ENCODE assay signal across 3 cellular contexts in the genomic region with DNA sequence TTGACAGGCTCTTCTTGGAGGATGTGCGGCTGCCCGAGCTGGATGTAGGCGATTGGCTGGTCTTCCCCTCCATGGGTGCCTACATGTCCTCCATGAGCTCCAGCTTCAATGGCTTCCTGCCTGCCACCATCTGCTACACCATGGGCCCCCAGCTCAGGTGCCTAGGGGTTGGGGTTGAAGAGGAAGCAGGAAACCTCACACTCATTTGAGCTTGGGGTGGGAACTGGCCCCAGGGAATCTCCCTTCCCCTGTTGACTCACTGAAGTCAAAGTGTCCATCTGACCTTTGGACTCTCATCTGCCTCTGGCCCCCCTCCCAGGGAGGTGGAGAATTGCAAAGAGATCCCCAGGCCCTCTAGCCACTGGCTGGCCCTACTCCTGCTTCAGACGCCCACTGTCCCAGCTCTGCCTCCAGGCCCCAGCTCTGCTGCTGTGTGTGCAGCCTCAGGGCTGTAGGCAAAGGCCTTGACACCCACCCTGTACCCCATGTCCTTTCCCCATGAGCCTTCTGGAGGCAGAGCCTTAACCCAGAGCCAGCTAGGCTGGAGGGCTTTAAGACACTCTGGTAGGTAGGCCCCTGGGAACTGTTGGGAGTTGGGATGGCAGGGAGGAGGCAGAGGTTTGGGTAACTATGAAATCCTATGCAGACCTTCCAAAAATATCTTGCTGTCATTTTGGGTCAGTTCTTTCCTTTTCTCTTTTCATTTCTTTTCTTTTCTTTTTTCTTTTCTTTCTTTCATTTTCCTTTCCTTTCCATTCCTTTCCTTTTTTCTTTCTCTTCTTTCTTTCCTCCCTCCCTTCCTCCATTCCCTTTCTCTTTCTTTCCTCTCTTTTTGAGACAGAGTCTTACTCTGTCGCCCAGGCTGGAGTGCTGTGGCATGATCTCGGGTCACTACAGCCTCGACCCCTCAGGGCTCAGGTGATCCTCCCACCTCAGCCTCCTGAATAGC.
TF ChIP-seq lines count a peak whose summit lies in the region.

No MANE protein-coding gene starts in this region.

TF ChIP-seq in IMR-90, 13 proteins besides CTCF, POLR2A, EP300 and RAD21 (continued from another document):
- no peak for TF ChIP-seq RCOR1 (IDR thresholded peaks at IDR 0.05; ENCODE audit: insufficient replicate concordance, low read length)
- TF ChIP-seq SMC3 (IDR thresholded peaks at IDR 0.05; ENCODE audit: low read depth, low read length) = no peak

TF ChIP-seq in liver, 16 proteins besides CTCF, POLR2A, EP300 and RAD21 (continued from another document):
- TF ChIP-seq FOXA1 (IDR thresholded peaks at IDR 0.05) = peak; percentile 78
- TF ChIP-seq ZBTB33 (IDR thresholded peaks at IDR 0.05) = no peak
- TF ChIP-seq, protein P1, sequence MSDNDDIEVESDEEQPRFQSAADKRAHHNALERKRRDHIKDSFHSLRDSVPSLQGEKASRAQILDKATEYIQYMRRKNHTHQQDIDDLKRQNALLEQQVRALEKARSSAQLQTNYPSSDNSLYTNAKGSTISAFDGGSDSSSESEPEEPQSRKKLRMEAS (IDR thresholded peaks at IDR 0.05) = no peak
- peak in 1 of 2 donors; percentile 0 for TF ChIP-seq EGR1 (IDR thresholded peaks at IDR 0.05; ENCODE audit: low read depth in 2 of 2)
- peak; percentile 46 to 84 for TF ChIP-seq RXRA (IDR thresholded peaks at IDR 0.05)
- peak in 1 of 2 donors; percentile 88 for TF ChIP-seq JUND (IDR thresholded peaks at IDR 0.05)
- peak; percentile 69 for TF ChIP-seq HNF4G (IDR thresholded peaks at IDR 0.05)
- no peak for TF ChIP-seq GABPA (IDR thresholded peaks at IDR 0.05 in 1 of 2, conservative IDR thresholded peaks at IDR 0.05 in 1 of 2)
- no peak for TF ChIP-seq NR2F2 (IDR thresholded peaks at IDR 0.05)
- no peak for TF ChIP-seq ATF3 (IDR thresholded peaks at IDR 0.05)
- TF ChIP-seq, protein P2, sequence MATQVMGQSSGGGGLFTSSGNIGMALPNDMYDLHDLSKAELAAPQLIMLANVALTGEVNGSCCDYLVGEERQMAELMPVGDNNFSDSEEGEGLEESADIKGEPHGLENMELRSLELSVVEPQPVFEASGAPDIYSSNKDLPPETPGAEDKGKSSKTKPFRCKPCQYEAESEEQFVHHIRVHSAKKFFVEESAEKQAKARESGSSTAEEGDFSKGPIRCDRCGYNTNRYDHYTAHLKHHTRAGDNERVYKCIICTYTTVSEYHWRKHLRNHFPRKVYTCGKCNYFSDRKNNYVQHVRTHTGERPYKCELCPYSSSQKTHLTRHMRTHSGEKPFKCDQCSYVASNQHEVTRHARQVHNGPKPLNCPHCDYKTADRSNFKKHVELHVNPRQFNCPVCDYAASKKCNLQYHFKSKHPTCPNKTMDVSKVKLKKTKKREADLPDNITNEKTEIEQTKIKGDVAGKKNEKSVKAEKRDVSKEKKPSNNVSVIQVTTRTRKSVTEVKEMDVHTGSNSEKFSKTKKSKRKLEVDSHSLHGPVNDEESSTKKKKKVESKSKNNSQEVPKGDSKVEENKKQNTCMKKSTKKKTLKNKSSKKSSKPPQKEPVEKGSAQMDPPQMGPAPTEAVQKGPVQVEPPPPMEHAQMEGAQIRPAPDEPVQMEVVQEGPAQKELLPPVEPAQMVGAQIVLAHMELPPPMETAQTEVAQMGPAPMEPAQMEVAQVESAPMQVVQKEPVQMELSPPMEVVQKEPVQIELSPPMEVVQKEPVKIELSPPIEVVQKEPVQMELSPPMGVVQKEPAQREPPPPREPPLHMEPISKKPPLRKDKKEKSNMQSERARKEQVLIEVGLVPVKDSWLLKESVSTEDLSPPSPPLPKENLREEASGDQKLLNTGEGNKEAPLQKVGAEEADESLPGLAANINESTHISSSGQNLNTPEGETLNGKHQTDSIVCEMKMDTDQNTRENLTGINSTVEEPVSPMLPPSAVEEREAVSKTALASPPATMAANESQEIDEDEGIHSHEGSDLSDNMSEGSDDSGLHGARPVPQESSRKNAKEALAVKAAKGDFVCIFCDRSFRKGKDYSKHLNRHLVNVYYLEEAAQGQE (IDR thresholded peaks at IDR 0.05) = peak; percentile 90
- TF ChIP-seq HNF4A (conservative IDR thresholded peaks at IDR 0.05) = peak; percentile 91 to 96
- TF ChIP-seq FOXA2 (IDR thresholded peaks at IDR 0.05) = peak; percentile 90

TF ChIP-seq in SK-N-SH, 30 proteins besides CTCF, POLR2A, EP300 and RAD21:
- TF ChIP-seq, protein P1 (IDR thresholded peaks at IDR 0.05; ENCODE audit: low read depth) = no peak
